8 cellular contexts compared by ENCODE assay signal in genomic region chr5:33441241-33441844, GRCh38. TPM values are rescaled to one million over a fixed set of nuclear protein-coding genes. Genes with fewer than 3 reads are reported as not detected.
DNase-seq lines count a peak whose midpoint lies in the region; ATAC-seq, FAIRE-seq and TF ChIP-seq lines count a peak whose summit lies in the region.

No MANE protein-coding gene starts in this region.

- H3K4me2 ChIP-seq in GM23338, result peak overlapping the region; percentile 96

- H3K4me1 ChIP-seq in GM23338 (ENCODE audit: insufficient read depth), result peaks cover 36% of the 10 kb centered on the region

- POLR2A ChIA-PET in naive thymus-derived CD8-positive, alpha-beta T cell (lab: Charles Lee), result no interaction called here

- DNase-seq in D341Med (ENCODE audit: low spot score) (peak; percentile 38), GM23338 (ENCODE audit: low spot score) (peak; percentile 74), NCI-H2029 treated with DMSO at 0.1 percent for 48 hours (lab: John Stamatoyannopoulos, UW) (peak; percentile 67), endothelial cell (ENCODE audit: low spot score) (peak; percentile 18), urothelium cell line (ENCODE audit: low spot score) (peak; percentile 19)
- peak; percentile 35 to 47 for DNase-seq in activated CD4-positive, alpha-beta T cell treated with anti-CD3 and anti-CD28 coated beads for 4 hours
- peak in 1 of 10 donors; percentile 6 for DNase-seq in naive thymus-derived CD8-positive, alpha-beta T cell

- peaks cover 18% of the 10 kb centered on the region; the same call in 1 of the 2 replicates for H3K36me3 ChIP-seq in GM23338 (ENCODE audit: insufficient read depth)

- no peak overlapping the region for H2AFZ ChIP-seq in GM23338

- TF ChIP-seq CTCF in GM23338 (conservative IDR thresholded peaks at IDR 0.05; ENCODE audit: low read depth in 2 of 2) (no peak), endothelial cell (IDR thresholded peaks at IDR 0.05; ENCODE audit: unreplicated experiment) (no peak)

- H3K9me2 ChIP-seq in GM23338 (ENCODE audit: insufficient read depth), result no peaks in the 10 kb centered on the region

- H3K27me3 Mint-ChIP-seq in GM23338 (ENCODE audit: insufficient read depth, low read depth, poor library complexity), result no peaks in the 10 kb centered on the region
- no peaks in the 10 kb centered on the region for H3K27me3 Mint-ChIP-seq in endothelial cell (ENCODE audit: unreplicated experiment)
- H3K27me3 Mint-ChIP-seq in naive thymus-derived CD8-positive, alpha-beta T cell, result no peaks in the 10 kb centered on the region

- peaks cover 82% of the 10 kb centered on the region for H3K79me2 ChIP-seq in GM23338 (replicated peaks; ENCODE audit: insufficient read depth)

- H3F3A ChIP-seq in GM23338 (replicated peaks; ENCODE audit: low read depth), result no peaks in the 10 kb centered on the region; the same call in 1 of the 2 replicates

- H3K9me3 Mint-ChIP-seq in GM23338 (no peaks in the 10 kb centered on the region; the same call in 2 of the 3 replicates), endothelial cell (ENCODE audit: unreplicated experiment) (no peaks in the 10 kb centered on the region)
- no peaks in the 10 kb centered on the region for H3K9me3 Mint-ChIP-seq in naive thymus-derived CD8-positive, alpha-beta T cell

- H3K4me3 ChIP-seq in GM23338, result peak overlapping the region; percentile 95

- peak overlapping the region; percentile 97 for H3K27ac ChIP-seq in GM23338 (ENCODE audit: low read depth)

- H3K36me3 Mint-ChIP-seq in GM23338 (ENCODE audit: low read depth) (peaks cover 43% of the 10 kb centered on the region), endothelial cell (ENCODE audit: low read depth, unreplicated experiment) (peaks cover 12% of the 10 kb centered on the region)
- peaks cover 0 to 22% (median 0%) of the 10 kb centered on the region in 3 donors for H3K36me3 Mint-ChIP-seq in naive thymus-derived CD8-positive, alpha-beta T cell

- H4K20me1 ChIP-seq in GM23338 (replicated peaks; ENCODE audit: insufficient read depth), result peaks cover 18% of the 10 kb centered on the region

- H3K4me3 Mint-ChIP-seq in GM23338 (no peak overlapping the region), endothelial cell (ENCODE audit: unreplicated experiment) (no peak overlapping the region)
- H3K4me3 Mint-ChIP-seq in naive thymus-derived CD8-positive, alpha-beta T cell, result no peak overlapping the region

- ATAC-seq in GM23338 (peak; percentile 3; the same call in 2 of the 3 replicates), HG02763 (IDR thresholded peaks at IDR 0.05; ENCODE audit: unreplicated experiment) (no peak)
- ATAC-seq in naive thymus-derived CD8-positive, alpha-beta T cell, result peak; percentile 34 to 51

- no peak for FAIRE-seq in urothelium cell line (lab: Jason Lieb, UNC)

- H3K27ac Mint-ChIP-seq in GM23338, result no peak overlapping the region
- H3K27ac Mint-ChIP-seq in endothelial cell (ENCODE audit: unreplicated experiment), result no peak overlapping the region
- no peak overlapping the region for H3K27ac Mint-ChIP-seq in naive thymus-derived CD8-positive, alpha-beta T cell

- no peaks in the 10 kb centered on the region for H3K27me3 ChIP-seq in GM23338 (ENCODE audit: insufficient read depth)

- H3K4me1 Mint-ChIP-seq in GM23338 (peaks cover 33% of the 10 kb centered on the region), endothelial cell (ENCODE audit: unreplicated experiment) (peaks cover 18% of the 10 kb centered on the region)
- peaks cover 14 to 37% (median 28%) of the 10 kb centered on the region in 4 donors for H3K4me1 Mint-ChIP-seq in naive thymus-derived CD8-positive, alpha-beta T cell

TF ChIP-seq in GM23338, 12 proteins besides CTCF, POLR2A, EP300 and RAD21 (continues in another document):
- TF ChIP-seq POLR2AphosphoS5 (IDR thresholded peaks at IDR 0.05; ENCODE audit: low read depth), result no peak
- TF ChIP-seq ZNF331 (CRISPR knock-in tag; IDR thresholded peaks at IDR 0.05; ENCODE audit: low read depth), result no peak
- TF ChIP-seq ZNF114 (CRISPR knock-in tag; IDR thresholded peaks at IDR 0.05), result no peak
- TF ChIP-seq NANOG (IDR thresholded peaks at IDR 0.05; ENCODE audit: borderline replicate concordance), result no peak
- no peak for TF ChIP-seq STAT1 (IDR thresholded peaks at IDR 0.05; ENCODE audit: unreplicated experiment)
- TF ChIP-seq EZH2 (IDR thresholded peaks at IDR 0.05; ENCODE audit: low read depth, unreplicated experiment), result no peak
- TF ChIP-seq JUNB (IDR thresholded peaks at IDR 0.05; ENCODE audit: unreplicated experiment), result no peak
- TF ChIP-seq ZNF462 (CRISPR knock-in tag; IDR thresholded peaks at IDR 0.05), result no peak
- TF ChIP-seq EZH2phosphoT487 (IDR thresholded peaks at IDR 0.05; ENCODE audit: unreplicated experiment), result no peak
- TF ChIP-seq CREB1 (CRISPR knock-in tag; IDR thresholded peaks at IDR 0.05; ENCODE audit: low read depth), result no peak
- TF ChIP-seq, protein P1, sequence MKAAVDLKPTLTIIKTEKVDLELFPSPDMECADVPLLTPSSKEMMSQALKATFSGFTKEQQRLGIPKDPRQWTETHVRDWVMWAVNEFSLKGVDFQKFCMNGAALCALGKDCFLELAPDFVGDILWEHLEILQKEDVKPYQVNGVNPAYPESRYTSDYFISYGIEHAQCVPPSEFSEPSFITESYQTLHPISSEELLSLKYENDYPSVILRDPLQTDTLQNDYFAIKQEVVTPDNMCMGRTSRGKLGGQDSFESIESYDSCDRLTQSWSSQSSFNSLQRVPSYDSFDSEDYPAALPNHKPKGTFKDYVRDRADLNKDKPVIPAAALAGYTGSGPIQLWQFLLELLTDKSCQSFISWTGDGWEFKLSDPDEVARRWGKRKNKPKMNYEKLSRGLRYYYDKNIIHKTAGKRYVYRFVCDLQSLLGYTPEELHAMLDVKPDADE (IDR thresholded peaks at IDR 0.05), result no peak

RNA-seq across cellular contexts. Expression of gene TARS1, which starts 0.6 kb away (rescaled TPM):
- 468 and 473 TPM in 2 replicates for total RNA-seq in GM23338 (2014; rRNA removed; shearing (Covaris generic))
- polyA plus RNA-seq in GM23338 (2016; fragmentation: Nextera tagmentation; extraction: Ambion mirVana), result 444 and 458 TPM in 2 replicates
- 163 TPM for total RNA-seq in endothelial cell (ENCODE audit: unreplicated experiment)
- total RNA-seq in naive thymus-derived CD8-positive, alpha-beta T cell, result 100 to 1,000 TPM; 168 to 189 TPM
- polyA plus RNA-seq in naive thymus-derived CD8-positive, alpha-beta T cell, result 10 to 100 TPM; 50.1 to 58.0 (median 55.6) TPM
